8 cellular contexts compared by ENCODE assay signal in genomic region chr2:177245010-177245422, GRCh38. TPM values are rescaled to one million over a fixed set of nuclear protein-coding genes. Genes with fewer than 3 reads are reported as not detected.
DNase-seq lines count a peak whose midpoint lies in the region; ATAC-seq lines count a peak whose summit lies in the region.

No MANE protein-coding gene starts in this region.

- H3K79me1 ChIP-seq in trophoblast cell (ENCODE audit: low read length): peaks cover 20% of the 10 kb centered on the region

- WGBS in esophagus, 2 donors: 23 to 46% methylated on average over 4 of the region's 4 CpGs
- WGBS in trophoblast cell (ENCODE audit: extremely low coverage, insufficient coverage, insufficient read length): no CpG with 5 or more reads among the region's 4 CpGs

- no peak overlapping the region for H2AK5ac ChIP-seq in trophoblast cell (ENCODE audit: low read length)

- H3K4ac ChIP-seq in trophoblast cell (ENCODE audit: low read depth, low read length): peak overlapping the region; percentile 37

- H3K23ac ChIP-seq in trophoblast cell (ENCODE audit: low read length): no peak overlapping the region

- no peak overlapping the region for H4K12ac ChIP-seq in trophoblast cell (ENCODE audit: low read depth, low read length)

- H3K27me3 ChIP-seq in NT2/D1 (ENCODE audit: insufficient read depth, insufficient read length) (no peaks in the 10 kb centered on the region), esophagus (ENCODE audit: control insufficient read depth in 1 of 2, insufficient read depth in 2 of 2, low read length in 2 of 2) (no peaks in the 10 kb centered on the region), trophoblast cell (ENCODE audit: insufficient read depth, low read length) (no peaks in the 10 kb centered on the region)

- DNase-seq in ELR (ENCODE audit: low read depth): peak; percentile 90
- peak; percentile 88 for DNase-seq in NT2/D1 (ENCODE audit: low read depth, low spot score)
- peak in 1 of 2 donors; percentile 52 for DNase-seq in trophoblast cell
- no peak for DNase-seq in NCI-H1092 treated with DMSO at 0.1 percent for 48 hours (lab: John Stamatoyannopoulos, UW)
- DNase-seq in activated CD4-positive, alpha-beta T cell treated with anti-CD3 and anti-CD28 coated beads, Interleukin-2, amount 50 U/mL, for 4 hours: no peak
- DNase-seq in cerebellum (ENCODE audit: low spot score): no peak

- H4K91ac ChIP-seq in trophoblast cell (ENCODE audit: low read depth, low read length): no peak overlapping the region

- no peak overlapping the region for H2BK5ac ChIP-seq in trophoblast cell (ENCODE audit: low read depth, low read length, poor library complexity)

- H2BK120ac ChIP-seq in trophoblast cell (ENCODE audit: insufficient read depth, low read length, poor library complexity): no peak overlapping the region

- H3K9ac ChIP-seq in NT2/D1 (ENCODE audit: insufficient read length, low read depth) (no peak overlapping the region), trophoblast cell (ENCODE audit: low read length) (no peak overlapping the region)

- peaks cover 20% of the 10 kb centered on the region for H3K79me2 ChIP-seq in trophoblast cell (ENCODE audit: control insufficient read depth, insufficient read depth, low read length, poor library complexity)

- peaks cover 16% of the 10 kb centered on the region for H3K36me3 ChIP-seq in NT2/D1 (ENCODE audit: insufficient read depth, insufficient read length, low read length)
- peaks cover 0 to 5% of the 10 kb centered on the region in 2 donors for H3K36me3 ChIP-seq in esophagus (ENCODE audit: control insufficient read depth in 2 of 2, insufficient read depth in 2 of 2, low read length in 1 of 2)
- peaks cover 3 to 4% of the 10 kb centered on the region in 2 experiments for H3K36me3 ChIP-seq in trophoblast cell (ENCODE audit: control insufficient read depth in 1 of 2, insufficient read depth in 2 of 2, low read length in 2 of 2)

- no peak overlapping the region for H3K4me3 ChIP-seq in NT2/D1 (ENCODE audit: insufficient read length, low read depth)
- H3K4me3 ChIP-seq in esophagus (ENCODE audit: low read depth in 1 of 2, low read length in 2 of 2): no peak overlapping the region
- H3K4me3 ChIP-seq in trophoblast cell (ENCODE audit: low read depth, low read length): no peak overlapping the region

- H3K4me1 ChIP-seq in NT2/D1 (ENCODE audit: insufficient read depth, insufficient read length): peaks cover 11% of the 10 kb centered on the region
- H3K4me1 ChIP-seq in esophagus (ENCODE audit: control insufficient read depth in 2 of 2, insufficient read depth in 2 of 2, low read length in 1 of 2): peaks cover 10 to 22% of the 10 kb centered on the region in 2 donors
- peaks cover 16 to 28% of the 10 kb centered on the region in 2 experiments for H3K4me1 ChIP-seq in trophoblast cell (ENCODE audit: control insufficient read depth in 1 of 2, insufficient read depth in 2 of 2, low read length in 2 of 2)

- H2BK12ac ChIP-seq in trophoblast cell (ENCODE audit: low read length): no peak overlapping the region

- no peak overlapping the region for H3K18ac ChIP-seq in trophoblast cell (ENCODE audit: low read length)

- H3K9me3 ChIP-seq in NT2/D1 (ENCODE audit: insufficient read depth, low read length) (no peaks in the 10 kb centered on the region), esophagus (ENCODE audit: control insufficient read depth in 2 of 2, insufficient read depth in 1 of 2, low read depth in 1 of 2, low read length in 1 of 2) (no peaks in the 10 kb centered on the region), trophoblast cell (ENCODE audit: insufficient read depth, low read depth, low read length) (no peaks in the 10 kb centered on the region)

- no peak for ATAC-seq in HG03045 (IDR thresholded peaks at IDR 0.05; ENCODE audit: unreplicated experiment)

- no peak overlapping the region for H2AFZ ChIP-seq in trophoblast cell (ENCODE audit: insufficient read depth, low read length, poor library complexity)

- H3K27ac ChIP-seq in esophagus (ENCODE audit: low read depth in 2 of 2, low read length in 1 of 2) (peak overlapping the region; percentile 45 to 60), trophoblast cell (ENCODE audit: low read depth, low read length) (peak overlapping the region; percentile 75)

- H4K8ac ChIP-seq in trophoblast cell (ENCODE audit: low read depth, low read length): no peak overlapping the region

- peak overlapping the region; percentile 7 for H3K4me2 ChIP-seq in trophoblast cell (ENCODE audit: low read length)

- no peak overlapping the region for H3K14ac ChIP-seq in trophoblast cell (ENCODE audit: low read length)

RNA-seq across cellular contexts. Expression of gene NFE2L2, which starts 19.5 kb away (rescaled TPM):
- 100 to 1,000 TPM in 1 of 2 donors, 10 to 100 TPM in 1; 91.9 to 155 TPM for polyA plus RNA-seq in esophagus
- polyA plus RNA-seq in trophoblast cell (2013): 78.1 and 80.1 TPM in 2 replicates
- total RNA-seq in cerebellum: 21.1 TPM

RNA-seq across cellular contexts. Expression of gene HNRNPA3, which starts 32.4 kb away (rescaled TPM):
- 100 to 1,000 TPM; 202 to 240 TPM for polyA plus RNA-seq in esophagus
- 339 and 340 TPM in 2 replicates for polyA plus RNA-seq in trophoblast cell (2013)
- 110 TPM for total RNA-seq in cerebellum

Comparison
In these comparisons a context has a peak if more than half of its experiments do, and no peak if none do; other contexts are left out.
1. DNase-seq: peak in ELR (single experiment) and NT2/D1 (single experiment); none in NCI-H1092 treated with DMSO at 0.1 percent for 48 hours (single experiment), activated CD4-positive, alpha-beta T cell treated with anti-CD3 and anti-CD28 coated beads, Interleukin-2, amount 50 U/mL, for 4 hours (0 of 2) and cerebellum (single experiment).